1 cellular context compared by ENCODE assay signal in the genomic region with DNA sequence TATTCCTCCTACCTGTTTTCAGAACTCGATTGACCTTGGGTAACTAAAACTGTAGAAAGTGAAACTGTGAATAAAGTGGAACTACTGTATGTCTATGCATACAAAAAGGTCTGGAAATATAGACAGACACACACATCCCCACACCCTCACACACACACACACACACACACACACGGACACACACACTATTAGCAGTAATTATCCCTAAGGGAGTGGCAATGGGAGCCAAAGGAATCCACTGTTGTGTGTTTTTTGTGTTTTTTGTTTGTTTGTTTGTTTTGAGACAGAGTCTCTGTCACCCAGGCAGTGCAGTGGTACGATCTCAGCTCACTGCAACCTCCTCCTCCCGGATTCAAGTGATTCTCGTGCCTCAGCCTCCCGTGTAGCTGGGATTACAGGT.
TF ChIP-seq lines count a peak whose summit lies in the region.

No MANE protein-coding gene starts in this region.

TF ChIP-seq in HepG2, 621 proteins besides CTCF, POLR2A, EP300 and RAD21 (continued from another document):
- TF ChIP-seq, protein P1, sequence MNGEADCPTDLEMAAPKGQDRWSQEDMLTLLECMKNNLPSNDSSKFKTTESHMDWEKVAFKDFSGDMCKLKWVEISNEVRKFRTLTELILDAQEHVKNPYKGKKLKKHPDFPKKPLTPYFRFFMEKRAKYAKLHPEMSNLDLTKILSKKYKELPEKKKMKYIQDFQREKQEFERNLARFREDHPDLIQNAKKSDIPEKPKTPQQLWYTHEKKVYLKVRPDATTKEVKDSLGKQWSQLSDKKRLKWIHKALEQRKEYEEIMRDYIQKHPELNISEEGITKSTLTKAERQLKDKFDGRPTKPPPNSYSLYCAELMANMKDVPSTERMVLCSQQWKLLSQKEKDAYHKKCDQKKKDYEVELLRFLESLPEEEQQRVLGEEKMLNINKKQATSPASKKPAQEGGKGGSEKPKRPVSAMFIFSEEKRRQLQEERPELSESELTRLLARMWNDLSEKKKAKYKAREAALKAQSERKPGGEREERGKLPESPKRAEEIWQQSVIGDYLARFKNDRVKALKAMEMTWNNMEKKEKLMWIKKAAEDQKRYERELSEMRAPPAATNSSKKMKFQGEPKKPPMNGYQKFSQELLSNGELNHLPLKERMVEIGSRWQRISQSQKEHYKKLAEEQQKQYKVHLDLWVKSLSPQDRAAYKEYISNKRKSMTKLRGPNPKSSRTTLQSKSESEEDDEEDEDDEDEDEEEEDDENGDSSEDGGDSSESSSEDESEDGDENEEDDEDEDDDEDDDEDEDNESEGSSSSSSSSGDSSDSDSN (CRISPR knock-in tag; IDR thresholded peaks at IDR 0.05), result no peak
- TF ChIP-seq ZNF264 (CRISPR knock-in tag; IDR thresholded peaks at IDR 0.05) (no peak), SALL1 (CRISPR knock-in tag; IDR thresholded peaks at IDR 0.05) (peak; percentile 22; the same call in 1 of the 2 replicates), SNAI1 (CRISPR knock-in tag; IDR thresholded peaks at IDR 0.05; ENCODE audit: borderline replicate concordance) (no peak), ELF4 (CRISPR knock-in tag; IDR thresholded peaks at IDR 0.05; ENCODE audit: borderline replicate concordance) (no peak), CBX2 (IDR thresholded peaks at IDR 0.05; ENCODE audit: low read depth, low read length) (no peak), CBX2 (CRISPR knock-in tag; IDR thresholded peaks at IDR 0.05; ENCODE audit: low read depth) (no peak), ZBTB3 (CRISPR knock-in tag; IDR thresholded peaks at IDR 0.05; ENCODE audit: borderline replicate concordance, low read depth) (no peak), PCBP1 (IDR thresholded peaks at IDR 0.05; ENCODE audit: borderline replicate concordance, low read depth, low read length) (no peak)
- TF ChIP-seq, protein P2, sequence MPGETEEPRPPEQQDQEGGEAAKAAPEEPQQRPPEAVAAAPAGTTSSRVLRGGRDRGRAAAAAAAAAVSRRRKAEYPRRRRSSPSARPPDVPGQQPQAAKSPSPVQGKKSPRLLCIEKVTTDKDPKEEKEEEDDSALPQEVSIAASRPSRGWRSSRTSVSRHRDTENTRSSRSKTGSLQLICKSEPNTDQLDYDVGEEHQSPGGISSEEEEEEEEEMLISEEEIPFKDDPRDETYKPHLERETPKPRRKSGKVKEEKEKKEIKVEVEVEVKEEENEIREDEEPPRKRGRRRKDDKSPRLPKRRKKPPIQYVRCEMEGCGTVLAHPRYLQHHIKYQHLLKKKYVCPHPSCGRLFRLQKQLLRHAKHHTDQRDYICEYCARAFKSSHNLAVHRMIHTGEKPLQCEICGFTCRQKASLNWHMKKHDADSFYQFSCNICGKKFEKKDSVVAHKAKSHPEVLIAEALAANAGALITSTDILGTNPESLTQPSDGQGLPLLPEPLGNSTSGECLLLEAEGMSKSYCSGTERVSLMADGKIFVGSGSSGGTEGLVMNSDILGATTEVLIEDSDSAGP (CRISPR knock-in tag; IDR thresholded peaks at IDR 0.05; ENCODE audit: borderline replicate concordance), result no peak
- TF ChIP-seq, protein P3, sequence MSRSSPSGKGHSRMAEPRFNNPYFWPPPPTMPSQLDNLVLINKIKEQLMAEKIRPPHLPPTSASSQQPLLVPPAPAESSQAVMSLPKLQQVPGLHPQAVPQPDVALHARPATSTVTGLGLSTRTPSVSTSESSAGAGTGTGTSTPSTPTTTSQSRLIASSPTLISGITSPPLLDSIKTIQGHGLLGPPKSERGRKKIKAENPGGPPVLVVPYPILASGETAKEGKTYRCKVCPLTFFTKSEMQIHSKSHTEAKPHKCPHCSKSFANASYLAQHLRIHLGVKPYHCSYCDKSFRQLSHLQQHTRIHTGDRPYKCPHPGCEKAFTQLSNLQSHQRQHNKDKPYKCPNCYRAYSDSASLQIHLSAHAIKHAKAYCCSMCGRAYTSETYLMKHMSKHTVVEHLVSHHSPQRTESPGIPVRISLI (CRISPR knock-in tag; IDR thresholded peaks at IDR 0.05; ENCODE audit: borderline replicate concordance), result no peak
- TF ChIP-seq, protein P4, sequence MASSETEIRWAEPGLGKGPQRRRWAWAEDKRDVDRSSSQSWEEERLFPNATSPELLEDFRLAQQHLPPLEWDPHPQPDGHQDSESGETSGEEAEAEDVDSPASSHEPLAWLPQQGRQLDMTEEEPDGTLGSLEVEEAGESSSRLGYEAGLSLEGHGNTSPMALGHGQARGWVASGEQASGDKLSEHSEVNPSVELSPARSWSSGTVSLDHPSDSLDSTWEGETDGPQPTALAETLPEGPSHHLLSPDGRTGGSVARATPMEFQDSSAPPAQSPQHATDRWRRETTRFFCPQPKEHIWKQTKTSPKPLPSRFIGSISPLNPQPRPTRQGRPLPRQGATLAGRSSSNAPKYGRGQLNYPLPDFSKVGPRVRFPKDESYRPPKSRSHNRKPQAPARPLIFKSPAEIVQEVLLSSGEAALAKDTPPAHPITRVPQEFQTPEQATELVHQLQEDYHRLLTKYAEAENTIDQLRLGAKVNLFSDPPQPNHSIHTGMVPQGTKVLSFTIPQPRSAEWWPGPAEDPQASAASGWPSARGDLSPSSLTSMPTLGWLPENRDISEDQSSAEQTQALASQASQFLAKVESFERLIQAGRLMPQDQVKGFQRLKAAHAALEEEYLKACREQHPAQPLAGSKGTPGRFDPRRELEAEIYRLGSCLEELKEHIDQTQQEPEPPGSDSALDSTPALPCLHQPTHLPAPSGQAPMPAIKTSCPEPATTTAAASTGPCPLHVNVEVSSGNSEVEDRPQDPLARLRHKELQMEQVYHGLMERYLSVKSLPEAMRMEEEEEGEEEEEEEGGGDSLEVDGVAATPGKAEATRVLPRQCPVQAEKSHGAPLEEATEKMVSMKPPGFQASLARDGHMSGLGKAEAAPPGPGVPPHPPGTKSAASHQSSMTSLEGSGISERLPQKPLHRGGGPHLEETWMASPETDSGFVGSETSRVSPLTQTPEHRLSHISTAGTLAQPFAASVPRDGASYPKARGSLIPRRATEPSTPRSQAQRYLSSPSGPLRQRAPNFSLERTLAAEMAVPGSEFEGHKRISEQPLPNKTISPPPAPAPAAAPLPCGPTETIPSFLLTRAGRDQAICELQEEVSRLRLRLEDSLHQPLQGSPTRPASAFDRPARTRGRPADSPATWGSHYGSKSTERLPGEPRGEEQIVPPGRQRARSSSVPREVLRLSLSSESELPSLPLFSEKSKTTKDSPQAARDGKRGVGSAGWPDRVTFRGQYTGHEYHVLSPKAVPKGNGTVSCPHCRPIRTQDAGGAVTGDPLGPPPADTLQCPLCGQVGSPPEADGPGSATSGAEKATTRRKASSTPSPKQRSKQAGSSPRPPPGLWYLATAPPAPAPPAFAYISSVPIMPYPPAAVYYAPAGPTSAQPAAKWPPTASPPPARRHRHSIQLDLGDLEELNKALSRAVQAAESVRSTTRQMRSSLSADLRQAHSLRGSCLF (CRISPR knock-in tag; IDR thresholded peaks at IDR 0.05; ENCODE audit: borderline replicate concordance), result no peak
- TF ChIP-seq, protein P5, sequence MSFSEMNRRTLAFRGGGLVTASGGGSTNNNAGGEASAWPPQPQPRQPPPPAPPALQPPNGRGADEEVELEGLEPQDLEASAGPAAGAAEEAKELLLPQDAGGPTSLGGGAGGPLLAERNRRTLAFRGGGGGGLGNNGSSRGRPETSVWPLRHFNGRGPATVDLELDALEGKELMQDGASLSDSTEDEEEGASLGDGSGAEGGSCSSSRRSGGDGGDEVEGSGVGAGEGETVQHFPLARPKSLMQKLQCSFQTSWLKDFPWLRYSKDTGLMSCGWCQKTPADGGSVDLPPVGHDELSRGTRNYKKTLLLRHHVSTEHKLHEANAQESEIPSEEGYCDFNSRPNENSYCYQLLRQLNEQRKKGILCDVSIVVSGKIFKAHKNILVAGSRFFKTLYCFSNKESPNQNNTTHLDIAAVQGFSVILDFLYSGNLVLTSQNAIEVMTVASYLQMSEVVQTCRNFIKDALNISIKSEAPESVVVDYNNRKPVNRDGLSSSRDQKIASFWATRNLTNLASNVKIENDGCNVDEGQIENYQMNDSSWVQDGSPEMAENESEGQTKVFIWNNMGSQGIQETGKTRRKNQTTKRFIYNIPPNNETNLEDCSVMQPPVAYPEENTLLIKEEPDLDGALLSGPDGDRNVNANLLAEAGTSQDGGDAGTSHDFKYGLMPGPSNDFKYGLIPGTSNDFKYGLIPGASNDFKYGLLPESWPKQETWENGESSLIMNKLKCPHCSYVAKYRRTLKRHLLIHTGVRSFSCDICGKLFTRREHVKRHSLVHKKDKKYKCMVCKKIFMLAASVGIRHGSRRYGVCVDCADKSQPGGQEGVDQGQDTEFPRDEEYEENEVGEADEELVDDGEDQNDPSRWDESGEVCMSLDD (CRISPR knock-in tag; IDR thresholded peaks at IDR 0.05; ENCODE audit: borderline replicate concordance), result no peak
- TF ChIP-seq, protein P6, sequence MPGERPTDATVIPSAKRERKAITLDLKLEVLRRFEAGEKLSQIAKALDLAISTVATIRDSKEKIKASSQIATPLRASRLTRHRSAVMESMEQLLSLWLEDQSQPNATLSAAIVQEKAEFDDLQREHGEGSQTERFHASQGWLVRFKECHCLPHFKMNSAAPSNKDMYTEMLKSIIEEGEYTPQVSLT (CRISPR knock-in tag; IDR thresholded peaks at IDR 0.05; ENCODE audit: borderline replicate concordance, low read depth), result no peak
